In genomic region chr1:45510036-45510971, GRCh38 we compare ENCODE assay signal across 14 cellular contexts.
A peak's percentile ranks its signal among the peaks of the same experiment; 100 is the strongest.
DNase-seq lines count a peak whose midpoint lies in the region; ATAC-seq and TF ChIP-seq lines count a peak whose summit lies in the region.
"Had no signal": no experiment of that assay in that cellular context is flagged by ENCODE, and none has a peak within 500 bp of the region (broad histone marks: within the 10 kb centered on the region; RNA-seq: fewer than 3 reads in every experiment).

No MANE protein-coding gene starts in this region.

- peak; percentile 12 for DNase-seq in NAMALWA (ENCODE audit: low spot score)
- DNase-seq: activated effector memory CD4-positive, alpha-beta T cell treated with Interleukin-2 at 50 U/mL for 16 hours; MG63; NCI-H2029; NCI-H69; stomach had no signal

- no peak for TF ChIP-seq CTCF in 22Rv1 (IDR thresholded peaks at IDR 0.05)

- H3K27ac ChIP-seq in 22Rv1 (peak overlapping the region; percentile 25; the same call in 1 of the 2 replicates), cingulate gyrus (ENCODE audit: low read depth, low read length) (peak overlapping the region; percentile 80)
- H3K27ac ChIP-seq: VCaP had no signal

- no peak for ATAC-seq in HG03159 (IDR thresholded peaks at IDR 0.05; ENCODE audit: unreplicated experiment)
- no peak for ATAC-seq in HG02798 (IDR thresholded peaks at IDR 0.05; ENCODE audit: poor library complexity, unreplicated experiment)
- no peak for ATAC-seq in HG03521 (IDR thresholded peaks at IDR 0.05; ENCODE audit: unreplicated experiment)
- ATAC-seq: esophagus mucosa; natural killer cell treated with Interleukin-12 subunit alpha and Interleukin-12 subunit beta and Interleukin-15 and Interleukin-18, amount 100 ng/mL, for 72 hours had no signal
